Comparison of ENCODE assay signal across 8 cellular contexts in genomic region chr9:130680836-130681768, GRCh38. TPM values are rescaled to one million over a fixed set of nuclear protein-coding genes. Genes with fewer than 3 reads are reported as not detected.
DNase-seq lines count a peak whose midpoint lies in the region; ATAC-seq and TF ChIP-seq lines count a peak whose summit lies in the region.

No MANE protein-coding gene starts in this region.

- H3K9me3 Mint-ChIP-seq in IgD-negative memory B cell = peaks cover 0 to 3% (median 2%) of the 10 kb centered on the region in 3 donors

- no peak for TF ChIP-seq CTCF in ovary (IDR thresholded peaks at IDR 0.05)
- TF ChIP-seq CTCF in upper lobe of right lung (IDR thresholded peaks at IDR 0.05) = no peak

- H3K9me3 ChIP-seq in ovary = no peaks in the 10 kb centered on the region
- no peaks in the 10 kb centered on the region for H3K9me3 ChIP-seq in upper lobe of right lung

- no peak overlapping the region for H3K27ac ChIP-seq in ovary
- no peak overlapping the region for H3K27ac ChIP-seq in upper lobe of right lung

- ATAC-seq in upper lobe of right lung (peak; percentile 83), GM19023 (IDR thresholded peaks at IDR 0.05; ENCODE audit: unreplicated experiment) (no peak)

- H3K27ac Mint-ChIP-seq in IgD-negative memory B cell = peak overlapping the region in 1 of 3 donors; percentile 21

- no peaks in the 10 kb centered on the region for H3K36me3 Mint-ChIP-seq in IgD-negative memory B cell

- WGBS in ovary, 3 donors = 1 to 7% (median 3%) methylated on average over 26 to 114 of the region's 116 CpGs

- TF ChIP-seq POLR2A in ovary (IDR thresholded peaks at IDR 0.05) = no peak

- peak overlapping the region; percentile 67 to 79 (median 73) for H3K4me3 Mint-ChIP-seq in IgD-negative memory B cell

- no peak for TF ChIP-seq EP300 in ovary (IDR thresholded peaks at IDR 0.05)

- peaks cover 4% of the 10 kb centered on the region for H3K4me1 ChIP-seq in ovary (ENCODE audit: insufficient read depth)
- H3K4me1 ChIP-seq in upper lobe of right lung = peaks cover 11% of the 10 kb centered on the region

- H3K27me3 ChIP-seq in ovary = no peaks in the 10 kb centered on the region
- peaks cover 6% of the 10 kb centered on the region for H3K27me3 ChIP-seq in upper lobe of right lung

- intact Hi-C loops in head of caudate nucleus (cut with DNase I) (no loop called here), ovary (cut with DNase I) (loop anchor here in 3 of 4 donors (5.0 to 10.0 kb wide), 3 partner anchors 219 to 576 kb away; no protein-coding TSS in a partner anchor), upper lobe of right lung (cut with DNase I) (loop anchor here (5.0 kb wide), 1 partner anchor 219 kb away; no protein-coding TSS in a partner anchor)

- no peaks in the 10 kb centered on the region for H3K36me3 ChIP-seq in ovary
- no peaks in the 10 kb centered on the region for H3K36me3 ChIP-seq in upper lobe of right lung

- H3K4me3 ChIP-seq in ovary (peak overlapping the region; percentile 49), upper lobe of right lung (peak overlapping the region; percentile 58)

- DNase-seq in GF-D8 (lab: John Stamatoyannopoulos, UW) (peak; percentile 49), SHP77 treated with DMSO at 0.1 percent for 48 hours (lab: John Stamatoyannopoulos, UW) (peak; percentile 82), head of caudate nucleus (peak in 41 of 42 donors; percentile 22 to 86 (median 67)), ovary (peak; percentile 65 to 81 (median 75)), upper lobe of right lung (peak; percentile 92)
- DNase-seq in activated naive CD4-positive, alpha-beta T cell treated with anti-CD3 and anti-CD28 coated beads, Interleukin-2, amount 50 U/mL, for 16 hours = peak; percentile 66

- H3K4me1 Mint-ChIP-seq in IgD-negative memory B cell = peaks cover 2 to 5% (median 2%) of the 10 kb centered on the region in 3 donors

- H3K27me3 Mint-ChIP-seq in IgD-negative memory B cell = peaks cover 10% of the 10 kb centered on the region

RNA-seq across cellular contexts. Expression of gene EXOSC2, which starts 12.5 kb away (rescaled TPM):
- polyA plus RNA-seq in IgD-negative memory B cell (23.2 TPM), ovary (10 to 100 TPM; 21.5 to 32.7 TPM)
- total RNA-seq in ovary (10 to 100 TPM; 14.7 to 40.1 (median 33.8) TPM), upper lobe of right lung (23.0 TPM)

RNA-seq across cellular contexts. Expression of gene PRDM12, which starts 16.7 kb away (rescaled TPM):
- polyA plus RNA-seq in IgD-negative memory B cell (not detected), ovary (not detected)
- total RNA-seq in ovary (not detected), upper lobe of right lung (not detected)
